Comparison of ENCODE assay signal across 11 cellular contexts in the genomic region with DNA sequence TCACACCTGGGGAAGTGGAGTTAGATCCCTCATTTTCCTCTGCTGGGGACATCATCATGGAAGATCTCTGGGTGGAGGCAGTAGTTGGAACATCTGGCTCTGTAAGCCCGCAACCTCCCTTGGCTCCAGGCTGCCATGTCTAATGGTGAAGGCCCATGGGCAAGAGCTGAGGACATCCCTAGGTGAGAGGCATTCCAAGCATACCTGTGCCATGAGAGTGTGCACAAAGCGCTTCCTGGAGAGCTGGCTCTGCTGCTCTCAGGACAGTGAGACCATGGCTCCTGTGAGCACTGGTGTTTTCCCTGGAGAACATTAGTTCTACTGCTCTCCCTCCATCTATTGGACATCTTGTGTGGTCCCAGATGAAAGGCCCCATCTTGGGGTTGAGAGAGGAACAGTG. TPM values are rescaled to one million over a fixed set of nuclear protein-coding genes. Genes with fewer than 3 reads are reported as not detected.
DNase-seq lines count a peak whose midpoint lies in the region; ATAC-seq, FAIRE-seq and TF ChIP-seq lines count a peak whose summit lies in the region.
"Had no signal": no experiment of that assay in that cellular context is flagged by ENCODE, and none has a peak within 500 bp of the region (broad histone marks: within the 10 kb centered on the region; RNA-seq: fewer than 3 reads in every experiment).

No MANE protein-coding gene starts in this region.

- H4K20me1 ChIP-seq in keratinocyte (ENCODE audit: control insufficient read depth, extremely low read depth, insufficient read depth, low read length): no peaks in the 10 kb centered on the region

- no peak for TF ChIP-seq POLR2A in thyroid gland (IDR thresholded peaks at IDR 0.05)
- no peak for TF ChIP-seq POLR2A in transverse colon (IDR thresholded peaks at IDR 0.05)

- H3K4me1 Mint-ChIP-seq in activated CD4-positive, alpha-beta memory T cell treated with anti-CD3 and anti-CD28 coated beads for 36 hours (ENCODE audit: low read depth): peaks cover 94% of the 10 kb centered on the region

- peaks cover 5% of the 10 kb centered on the region for H3K9me1 ChIP-seq in keratinocyte (ENCODE audit: control insufficient read depth, extremely low read depth, insufficient read depth, low read length)

- H3K9me3 ChIP-seq in heart right ventricle: no peaks in the 10 kb centered on the region
- H3K9me3 ChIP-seq in keratinocyte (ENCODE audit: control insufficient read depth, low read depth, low read length): no peaks in the 10 kb centered on the region
- no peaks in the 10 kb centered on the region for H3K9me3 ChIP-seq in thyroid gland
- H3K9me3 ChIP-seq in transverse colon: no peaks in the 10 kb centered on the region

- H3K4me3 ChIP-seq in heart right ventricle: no peak overlapping the region
- peak overlapping the region in 1 of 3 experiments; percentile 26 for H3K4me3 ChIP-seq in keratinocyte (ENCODE audit: control insufficient read depth in 2 of 3, extremely low read depth in 1 of 3, insufficient read depth in 2 of 3, low read depth in 1 of 3, low read length in 3 of 3)
- H3K4me3 ChIP-seq in thyroid gland (replicated peaks in 1 of 3): no peak overlapping the region
- H3K4me3 ChIP-seq in transverse colon: no peak overlapping the region

- H2AFZ ChIP-seq in keratinocyte (ENCODE audit: control insufficient read depth, low read length): no peak overlapping the region

- in situ Hi-C loops in transverse colon (cut with MboI; ENCODE audit: low pct_ligation_motif_present in 1 of 4, low pct_unique_long_range_greater_than_20kb in 1 of 4, low sequenced_read_pairs in 3 of 4): loop anchor here (10.0 to 25.0 kb wide), 2 partner anchors 750 to 763 kb away; a partner anchor contains a TSS

- H3K27ac ChIP-seq in heart right ventricle (peak overlapping the region in 8 of 10 donors; percentile 58 to 97 (median 72)), keratinocyte (ENCODE audit: control insufficient read depth, insufficient read depth, low read length) (peak overlapping the region; percentile 30), thyroid gland (peak overlapping the region; percentile 48 to 69 (median 63)), transverse colon (no peak overlapping the region)
- H3K27ac ChIP-seq: KMS-11 had no signal

- no peak overlapping the region for H3K9ac ChIP-seq in keratinocyte (ENCODE audit: control insufficient read depth, extremely low read depth, insufficient read depth, low read length)
- H3K9ac ChIP-seq: KMS-11 had no signal

- H3K4me2 ChIP-seq in keratinocyte (ENCODE audit: control insufficient read depth, extremely low read depth, insufficient read depth, low read depth, low read length): peak overlapping the region; percentile 61
- H3K4me2 ChIP-seq: KMS-11 had no signal

- H3K4me1 ChIP-seq in heart right ventricle (peaks cover 22 to 100% (median 80%) of the 10 kb centered on the region in 9 donors), keratinocyte (ENCODE audit: control insufficient read depth, extremely low read depth, insufficient read depth, low read length) (peaks cover 83% of the 10 kb centered on the region), thyroid gland (peaks cover 50 to 79% of the 10 kb centered on the region in 2 donors), transverse colon (peaks cover 0 to 22% (median 15%) of the 10 kb centered on the region in 4 donors)

- dilution Hi-C loops in keratinocyte (cut with MboI; ENCODE audit: extremely low pct_ligation_motif_present, low sequenced_read_pairs): loop anchor here (25.0 kb wide), 1 partner anchor 763 kb away; a partner anchor contains a TSS

- peak; percentile 99 for FAIRE-seq in keratinocyte (lab: Jason Lieb, UNC)

- H3K27me3 Mint-ChIP-seq in activated CD4-positive, alpha-beta memory T cell treated with anti-CD3 and anti-CD28 coated beads for 36 hours: no peaks in the 10 kb centered on the region

- H3K9me3 Mint-ChIP-seq in activated CD4-positive, alpha-beta memory T cell treated with anti-CD3 and anti-CD28 coated beads for 36 hours: no peaks in the 10 kb centered on the region

- CTCF ChIA-PET in activated CD4-positive, alpha-beta memory T cell treated with anti-CD3 and anti-CD28 coated beads for 36 hours (lab: Charles Lee): interaction anchor here (1.3 to 2.9 kb wide), 6 partner anchors 8 to 31 kb away, joined by 3 to 22 read pairs (median 8); a partner anchor contains a TSS

- H3K36me3 ChIP-seq in heart right ventricle (peaks cover 0 to 29% (median 0%) of the 10 kb centered on the region in 9 donors), keratinocyte (ENCODE audit: control insufficient read depth in 2 of 2, extremely low read depth in 1 of 2, insufficient read depth in 2 of 2, low read length in 2 of 2) (peaks cover 12 to 20% of the 10 kb centered on the region in 2 experiments), thyroid gland (no peaks in the 10 kb centered on the region), transverse colon (no peaks in the 10 kb centered on the region)

- 93 to 96% methylated on average over 2 of the region's 2 CpGs for WGBS in heart right ventricle, 2 donors
- 40 to 69% methylated on average over 1 to 2 of the region's 2 CpGs for WGBS in thyroid gland, 2 donors
- WGBS in transverse colon (ENCODE audit: low coverage in 1 of 2), 2 donors: 91% methylated on average over 2 of the region's 2 CpGs; no CpG with 5 or more reads in 1 of the 2 donors

- H3K27me3 ChIP-seq in heart right ventricle (no peaks in the 10 kb centered on the region), keratinocyte (ENCODE audit: control insufficient read depth, extremely low read depth, insufficient read depth, low read length) (no peaks in the 10 kb centered on the region), thyroid gland (no peaks in the 10 kb centered on the region), transverse colon (no peaks in the 10 kb centered on the region)

- no peak for TF ChIP-seq EP300 in transverse colon (IDR thresholded peaks at IDR 0.05; ENCODE audit: low read depth)

- H3K4me3 Mint-ChIP-seq in activated CD4-positive, alpha-beta memory T cell treated with anti-CD3 and anti-CD28 coated beads for 36 hours: peak overlapping the region; percentile 57

- POLR2A ChIA-PET in activated CD4-positive, alpha-beta memory T cell treated with anti-CD3 and anti-CD28 coated beads for 36 hours (lab: Charles Lee): interaction anchor here (0.6 to 1.6 kb wide), 8 partner anchors 8 to 1102 kb away, joined by 3 to 4 read pairs (median 4); a partner anchor contains a TSS

- H3K79me2 ChIP-seq in keratinocyte (ENCODE audit: control insufficient read depth, insufficient read depth, low read length): peaks cover 69% of the 10 kb centered on the region

- TF ChIP-seq CTCF in heart right ventricle (IDR thresholded peaks at IDR 0.05) (no peak), keratinocyte (optimal IDR thresholded peaks at IDR 0.05 in 1 of 3, IDR thresholded peaks at IDR 0.05 in 1 of 3, conservative IDR thresholded peaks at IDR 0.05 in 1 of 3; ENCODE audit: extremely low read depth in 1 of 3, insufficient read depth in 2 of 3, low read length in 3 of 3) (no peak), thyroid gland (IDR thresholded peaks at IDR 0.05) (no peak), transverse colon (IDR thresholded peaks at IDR 0.05) (no peak)

- intact Hi-C loops in heart right ventricle (cut with DNase I): loop anchor here in 3 of 10 donors (5.0 to 10.0 kb wide), 3 partner anchors 750 to 763 kb away; a partner anchor contains a TSS
- intact Hi-C loops in Right ventricle myocardium superior (cut with DNase I): no loop called here
- intact Hi-C loops in activated CD4-positive, alpha-beta memory T cell treated with anti-CD3 and anti-CD28 coated beads for 36 hours (cut with micrococcal nuclease): loop anchor here (1.0 kb wide), 2 partner anchors 18 to 31 kb away; no protein-coding TSS in a partner anchor
- intact Hi-C loops in thyroid gland (cut with DNase I): no loop called here
- intact Hi-C loops in transverse colon (cut with DNase I; ENCODE audit: low total_unique reads): no loop called here

- peak overlapping the region; percentile 94 for H3K27ac Mint-ChIP-seq in activated CD4-positive, alpha-beta memory T cell treated with anti-CD3 and anti-CD28 coated beads for 36 hours

- H3K36me3 Mint-ChIP-seq in activated CD4-positive, alpha-beta memory T cell treated with anti-CD3 and anti-CD28 coated beads for 36 hours: peaks cover 43% of the 10 kb centered on the region

- ATAC-seq in heart right ventricle (no peak), Right ventricle myocardium superior (ENCODE audit: poor library complexity) (no peak), HG03432 (IDR thresholded peaks at IDR 0.05; ENCODE audit: unreplicated experiment) (no peak)

- DNase-seq in heart right ventricle (no peak), Right ventricle myocardium superior (no peak), keratinocyte (ENCODE audit: low read depth, low spot score) (no peak), thyroid gland (peak; percentile 53 to 68), anterior cingulate cortex (lab: John Stamatoyannopoulos, UW) (no peak), transverse colon (no peak)
- DNase-seq in activated CD4-positive, alpha-beta memory T cell treated with anti-CD3 and anti-CD28 coated beads for 36 hours: no peak
- DNase-seq: effector memory CD4-positive, alpha-beta T cell; NCI-H446 treated with DMSO at 0.1 percent for 48 hours had no signal

RNA-seq across cellular contexts. Expression of a gene that starts 7.7 kb away (rescaled TPM):
- total RNA-seq in heart right ventricle (100 to 1,000 TPM; 278 to 496 (median 334) TPM), Right ventricle myocardium superior (430 TPM), thyroid gland (100 to 1,000 TPM in 1 of 4 donors, 10 to 100 TPM in 3; 66.1 to 147 (median 97.5) TPM), transverse colon (10 to 100 TPM; 21.3 to 37.8 (median 26.9) TPM)
- polyA plus RNA-seq in heart right ventricle (100 to 1,000 TPM; 134 to 225 TPM), keratinocyte (134 to 172 TPM (median 148 TPM) in 3 replicates)
- 100 to 1,000 TPM; 186 to 187 TPM for total RNA-seq in activated CD4-positive, alpha-beta memory T cell treated with anti-CD3 and anti-CD28 coated beads for 36 hours
- 29.2 TPM for polyA plus RNA-seq in keratinocyte (2011; ENCODE audit: low read depth)
- polyA plus RNA-seq in keratinocyte (2011; cell fraction: cytosol; rRNA removed): 140 and 168 TPM in 2 replicates
- 73.7 and 78.1 TPM in 2 replicates for polyA plus RNA-seq in keratinocyte (2011; cell fraction: nucleus; rRNA removed)
- 61.7 and 126 TPM in 2 replicates for polyA plus RNA-seq in keratinocyte (2012; ENCODE audit: low replicate concordance)
- 148 to 206 TPM (median 152 TPM) in 3 replicates for polyA minus RNA-seq in keratinocyte
- 85.2 TPM for polyA minus RNA-seq in keratinocyte (2011; cell fraction: cytosol; rRNA and poly(A)+ RNA removed)
- 36.5 and 51.9 TPM in 2 replicates for polyA minus RNA-seq in keratinocyte (2011; cell fraction: nucleus; rRNA and poly(A)+ RNA removed)

RNA-seq across cellular contexts. Expression of a gene that starts 13.1 kb away (rescaled TPM):
- total RNA-seq in heart right ventricle: 100 to 1,000 TPM in 1 of 10 donors, 10 to 100 TPM in 6, 1 to 10 TPM in 3; 5.4 to 131 (median 24.0) TPM
- polyA plus RNA-seq in heart right ventricle: 10 to 100 TPM in 1 of 2 donors, 1 to 10 TPM in 1; 8.9 to 21.1 TPM
- total RNA-seq in Right ventricle myocardium superior: 8.0 TPM
- 100 to 1,000 TPM; 319 TPM for total RNA-seq in activated CD4-positive, alpha-beta memory T cell treated with anti-CD3 and anti-CD28 coated beads for 36 hours
- polyA plus RNA-seq in keratinocyte: 1.8 to 3.5 TPM (median 2.8 TPM) in 3 replicates
- polyA plus RNA-seq in keratinocyte (2011; ENCODE audit: low read depth): 0.77 TPM
- polyA plus RNA-seq in keratinocyte (2011; cell fraction: cytosol; rRNA removed): 2.3 and 4.2 TPM in 2 replicates
- polyA plus RNA-seq in keratinocyte (2011; cell fraction: nucleus; rRNA removed): 4.7 and 7.4 TPM in 2 replicates
- polyA plus RNA-seq in keratinocyte (2012; ENCODE audit: low replicate concordance): 3.6 and 6.7 TPM in 2 replicates
- 3.8 to 7.1 TPM (median 4.2 TPM) in 3 replicates for polyA minus RNA-seq in keratinocyte
- polyA minus RNA-seq in keratinocyte (2011; cell fraction: cytosol; rRNA and poly(A)+ RNA removed): 6.9 TPM
- 3.2 and 3.4 TPM in 2 replicates for polyA minus RNA-seq in keratinocyte (2011; cell fraction: nucleus; rRNA and poly(A)+ RNA removed)
- total RNA-seq in thyroid gland: 10 to 100 TPM; 31.0 to 78.1 (median 48.0) TPM
- total RNA-seq in transverse colon: 10 to 100 TPM in 2 of 4 donors, 1 to 10 TPM in 2; 3.0 to 15.9 (median 9.2) TPM

RNA-seq across cellular contexts. Expression of a gene that starts 50.1 kb away (rescaled TPM):
- total RNA-seq in heart right ventricle (1 to 10 TPM; 4.3 to 6.6 (median 4.7) TPM), Right ventricle myocardium superior (3.6 TPM), thyroid gland (10 to 100 TPM; 15.7 to 54.2 (median 21.1) TPM), transverse colon (under 1 TPM; 0.41 to 0.75 (median 0.62) TPM)
- polyA plus RNA-seq in heart right ventricle (1 to 10 TPM; 1.2 to 5.0 TPM), keratinocyte (0.10 to 0.28 TPM (median 0.11 TPM) in 3 replicates)
- 1 to 10 TPM; 2.7 to 2.9 TPM for total RNA-seq in activated CD4-positive, alpha-beta memory T cell treated with anti-CD3 and anti-CD28 coated beads for 36 hours
- polyA plus RNA-seq in keratinocyte (2011; ENCODE audit: low read depth): 0.79 TPM
- 0.18 and 0.19 TPM in 2 replicates for polyA plus RNA-seq in keratinocyte (2011; cell fraction: cytosol; rRNA removed)
- 1.6 and 1.9 TPM in 2 replicates for polyA plus RNA-seq in keratinocyte (2011; cell fraction: nucleus; rRNA removed)
- polyA plus RNA-seq in keratinocyte (2012; ENCODE audit: low replicate concordance): 0.13 and 1.1 TPM in 2 replicates
- polyA minus RNA-seq in keratinocyte: 0.30 to 0.66 TPM (median 0.38 TPM) in 3 replicates
- not detected for polyA minus RNA-seq in keratinocyte (2011; cell fraction: cytosol; rRNA and poly(A)+ RNA removed)
- 1.1 and 1.9 TPM in 2 replicates for polyA minus RNA-seq in keratinocyte (2011; cell fraction: nucleus; rRNA and poly(A)+ RNA removed)

RNA-seq across cellular contexts. Expression of a gene that starts 55.3 kb away (rescaled TPM):
- total RNA-seq in heart right ventricle: 10 to 100 TPM; 10.6 to 19.0 (median 14.8) TPM
- polyA plus RNA-seq in heart right ventricle: 10 to 100 TPM; 13.5 to 17.7 TPM
- 19.5 TPM for total RNA-seq in Right ventricle myocardium superior
- total RNA-seq in activated CD4-positive, alpha-beta memory T cell treated with anti-CD3 and anti-CD28 coated beads for 36 hours: 10 to 100 TPM; 78.7 to 82.6 TPM
- 12.9 to 19.5 TPM (median 13.0 TPM) in 3 replicates for polyA plus RNA-seq in keratinocyte
- polyA plus RNA-seq in keratinocyte (2011; ENCODE audit: low read depth): 0.74 TPM
- 7.4 and 12.2 TPM in 2 replicates for polyA plus RNA-seq in keratinocyte (2011; cell fraction: cytosol; rRNA removed)
- polyA plus RNA-seq in keratinocyte (2011; cell fraction: nucleus; rRNA removed): 32.6 and 40.2 TPM in 2 replicates
- 10.1 and 15.6 TPM in 2 replicates for polyA plus RNA-seq in keratinocyte (2012; ENCODE audit: low replicate concordance)
- polyA minus RNA-seq in keratinocyte: 9.7 to 14.6 TPM (median 12.7 TPM) in 3 replicates
- 8.6 TPM for polyA minus RNA-seq in keratinocyte (2011; cell fraction: cytosol; rRNA and poly(A)+ RNA removed)
- polyA minus RNA-seq in keratinocyte (2011; cell fraction: nucleus; rRNA and poly(A)+ RNA removed): 6.4 and 8.7 TPM in 2 replicates
- 10 to 100 TPM; 13.9 to 20.8 (median 17.6) TPM for total RNA-seq in thyroid gland
- 10 to 100 TPM in 1 of 4 donors, 1 to 10 TPM in 3; 7.3 to 11.6 (median 7.9) TPM for total RNA-seq in transverse colon

RNA-seq across cellular contexts. Expression of a gene that starts 57.1 kb away (rescaled TPM):
- total RNA-seq in heart right ventricle: 10 to 100 TPM; 31.6 to 49.9 (median 43.4) TPM
- 10 to 100 TPM; 19.9 to 28.7 TPM for polyA plus RNA-seq in heart right ventricle
- total RNA-seq in Right ventricle myocardium superior: 53.1 TPM
- 10 to 100 TPM; 16.7 to 17.0 TPM for total RNA-seq in activated CD4-positive, alpha-beta memory T cell treated with anti-CD3 and anti-CD28 coated beads for 36 hours
- 1.4 to 2.6 TPM (median 1.4 TPM) in 3 replicates for polyA plus RNA-seq in keratinocyte
- polyA plus RNA-seq in keratinocyte (2011; ENCODE audit: low read depth): 0.30 TPM
- 0.56 and 1.3 TPM in 2 replicates for polyA plus RNA-seq in keratinocyte (2011; cell fraction: cytosol; rRNA removed)
- polyA plus RNA-seq in keratinocyte (2011; cell fraction: nucleus; rRNA removed): 2.2 and 2.8 TPM in 2 replicates
- 0.14 and 0.92 TPM in 2 replicates for polyA plus RNA-seq in keratinocyte (2012; ENCODE audit: low replicate concordance)
- polyA minus RNA-seq in keratinocyte: 1.4 to 4.5 TPM (median 3.9 TPM) in 3 replicates
- polyA minus RNA-seq in keratinocyte (2011; cell fraction: cytosol; rRNA and poly(A)+ RNA removed): not detected
- 0.32 and 0.93 TPM in 2 replicates for polyA minus RNA-seq in keratinocyte (2011; cell fraction: nucleus; rRNA and poly(A)+ RNA removed)
- 10 to 100 TPM; 19.6 to 22.0 (median 20.3) TPM for total RNA-seq in thyroid gland
- total RNA-seq in transverse colon: 10 to 100 TPM in 1 of 4 donors, 1 to 10 TPM in 3; 1.9 to 10.2 (median 4.3) TPM

Comparison
In these comparisons a context has a peak if more than half of its experiments do, and no peak if none do; other contexts are left out.
1. DNase-seq: peak in thyroid gland (2 of 2); none in heart right ventricle (0 of 2), Right ventricle myocardium superior (single experiment), activated CD4-positive, alpha-beta memory T cell treated with anti-CD3 and anti-CD28 coated beads for 36 hours (single experiment), keratinocyte (single experiment), anterior cingulate cortex (0 of 58) and transverse colon (single experiment).
2. H3K27ac ChIP-seq: peak in heart right ventricle (8 of 10), keratinocyte (single experiment) and thyroid gland (3 of 3); none in transverse colon (0 of 4).